ENCODE assay signal across 1 cellular context in genomic region chr1:165703648-165704047, GRCh38.
TF ChIP-seq lines count a peak whose summit lies in the region.

No MANE protein-coding gene starts in this region.

TF ChIP-seq in GM23338, 12 proteins besides CTCF, POLR2A, EP300 and RAD21 (continued from another document):
- TF ChIP-seq ZNF462 (CRISPR knock-in tag; IDR thresholded peaks at IDR 0.05) (no peak), JUNB (IDR thresholded peaks at IDR 0.05; ENCODE audit: unreplicated experiment) (no peak), ZNF114 (CRISPR knock-in tag; IDR thresholded peaks at IDR 0.05) (no peak)
- TF ChIP-seq, protein P1, sequence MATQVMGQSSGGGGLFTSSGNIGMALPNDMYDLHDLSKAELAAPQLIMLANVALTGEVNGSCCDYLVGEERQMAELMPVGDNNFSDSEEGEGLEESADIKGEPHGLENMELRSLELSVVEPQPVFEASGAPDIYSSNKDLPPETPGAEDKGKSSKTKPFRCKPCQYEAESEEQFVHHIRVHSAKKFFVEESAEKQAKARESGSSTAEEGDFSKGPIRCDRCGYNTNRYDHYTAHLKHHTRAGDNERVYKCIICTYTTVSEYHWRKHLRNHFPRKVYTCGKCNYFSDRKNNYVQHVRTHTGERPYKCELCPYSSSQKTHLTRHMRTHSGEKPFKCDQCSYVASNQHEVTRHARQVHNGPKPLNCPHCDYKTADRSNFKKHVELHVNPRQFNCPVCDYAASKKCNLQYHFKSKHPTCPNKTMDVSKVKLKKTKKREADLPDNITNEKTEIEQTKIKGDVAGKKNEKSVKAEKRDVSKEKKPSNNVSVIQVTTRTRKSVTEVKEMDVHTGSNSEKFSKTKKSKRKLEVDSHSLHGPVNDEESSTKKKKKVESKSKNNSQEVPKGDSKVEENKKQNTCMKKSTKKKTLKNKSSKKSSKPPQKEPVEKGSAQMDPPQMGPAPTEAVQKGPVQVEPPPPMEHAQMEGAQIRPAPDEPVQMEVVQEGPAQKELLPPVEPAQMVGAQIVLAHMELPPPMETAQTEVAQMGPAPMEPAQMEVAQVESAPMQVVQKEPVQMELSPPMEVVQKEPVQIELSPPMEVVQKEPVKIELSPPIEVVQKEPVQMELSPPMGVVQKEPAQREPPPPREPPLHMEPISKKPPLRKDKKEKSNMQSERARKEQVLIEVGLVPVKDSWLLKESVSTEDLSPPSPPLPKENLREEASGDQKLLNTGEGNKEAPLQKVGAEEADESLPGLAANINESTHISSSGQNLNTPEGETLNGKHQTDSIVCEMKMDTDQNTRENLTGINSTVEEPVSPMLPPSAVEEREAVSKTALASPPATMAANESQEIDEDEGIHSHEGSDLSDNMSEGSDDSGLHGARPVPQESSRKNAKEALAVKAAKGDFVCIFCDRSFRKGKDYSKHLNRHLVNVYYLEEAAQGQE (IDR thresholded peaks at IDR 0.05; ENCODE audit: unreplicated experiment): no peak
TF ChIP-seq in GM23338: peak in this region for 0.
